In the genomic region with DNA sequence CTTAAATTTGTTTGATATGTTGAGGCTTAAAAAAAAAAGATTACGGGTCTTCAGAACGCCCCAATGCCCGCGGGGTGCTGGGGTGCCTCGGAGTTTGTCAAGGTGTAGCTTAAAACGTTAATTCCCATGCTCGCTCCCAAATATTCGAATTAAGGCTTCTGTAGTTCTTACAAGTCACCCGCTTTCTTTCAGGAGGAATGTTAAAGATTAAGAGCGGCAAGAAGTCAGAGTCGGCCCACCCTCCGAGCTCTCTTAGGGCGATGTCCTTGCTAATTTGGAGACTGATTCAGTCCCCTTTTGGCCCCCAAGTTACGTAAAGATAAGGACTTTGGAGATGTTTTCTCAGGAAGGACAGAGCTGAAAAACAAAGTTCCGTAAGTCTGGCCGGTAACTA, we compare ENCODE assay signal across 8 cellular contexts. TPM values are rescaled to one million over a fixed set of nuclear protein-coding genes. Genes with fewer than 3 reads are reported as not detected.
DNase-seq lines count a peak whose midpoint lies in the region; ATAC-seq, FAIRE-seq and TF ChIP-seq lines count a peak whose summit lies in the region.

No MANE protein-coding gene starts in this region.

- POLR2A ChIA-PET in WTC11 (lab: Charles Lee), result interaction anchor here (0.6 to 0.8 kb wide), 2 partner anchors 451 to 854 kb away, joined by 3 to 4 read pairs; no protein-coding TSS in a partner anchor

- peak overlapping the region; percentile 97 for H3K4me3 ChIP-seq in left ventricle myocardium inferior
- peak overlapping the region; percentile 52 to 67 for H3K4me3 ChIP-seq in small intestine (ENCODE audit: low read depth in 1 of 2, low read length in 2 of 2)

- H3K36me3 ChIP-seq in left ventricle myocardium inferior (peaks cover 7% of the 10 kb centered on the region), small intestine (ENCODE audit: control insufficient read depth in 2 of 2, insufficient read depth in 2 of 2, low read length in 2 of 2) (peaks cover 2 to 3% of the 10 kb centered on the region in 2 donors)

- peaks cover 40% of the 10 kb centered on the region for H3K36me3 Mint-ChIP-seq in WTC11

- peaks cover 23% of the 10 kb centered on the region for H3K4me1 Mint-ChIP-seq in WTC11

- H3K9me3 ChIP-seq in left ventricle myocardium inferior (replicated peaks), result no peaks in the 10 kb centered on the region
- no peaks in the 10 kb centered on the region for H3K9me3 ChIP-seq in small intestine (ENCODE audit: control insufficient read depth, low read depth)

- no peak for FAIRE-seq in small intestine (lab: Jason Lieb, UNC)

- no peaks in the 10 kb centered on the region for H3K27me3 ChIP-seq in left ventricle myocardium inferior (ENCODE audit: low read depth)
- H3K27me3 ChIP-seq in small intestine (ENCODE audit: control insufficient read depth in 2 of 2, insufficient read depth in 2 of 2, low read length in 2 of 2), result no peaks in the 10 kb centered on the region

- H3K9me3 Mint-ChIP-seq in WTC11, result no peaks in the 10 kb centered on the region

- H3K4me3 Mint-ChIP-seq in WTC11, result peak overlapping the region; percentile 98

- WGBS in small intestine, 3 donors, result 5 to 13% (median 8%) methylated on average over 16 of the region's 16 CpGs

- intact Hi-C loops in left ventricle myocardium inferior (cut with micrococcal nuclease) (no loop called here), left ventricle myocardium superior (cut with micrococcal nuclease) (no loop called here)

- CTCF ChIA-PET in WTC11 (lab: Charles Lee), result interaction anchor here (1.1 to 1.4 kb wide), 3 partner anchors 21 to 44 kb away, joined by 4 to 6 read pairs (median 5); no protein-coding TSS in a partner anchor

- H3K27ac ChIP-seq in left ventricle myocardium inferior (replicated peaks) (peak overlapping the region; percentile 88), small intestine (ENCODE audit: low read depth in 1 of 2, low read length in 1 of 2) (peak overlapping the region; percentile 75 to 89)

- peak overlapping the region; percentile 99 for H3K27ac Mint-ChIP-seq in WTC11

- no peak for ATAC-seq in left ventricle myocardium superior
- ATAC-seq in WTC11, result no peak

- H3K4me1 ChIP-seq in left ventricle myocardium inferior (peaks cover 44% of the 10 kb centered on the region), small intestine (ENCODE audit: control insufficient read depth in 2 of 2, insufficient read depth in 1 of 2, low read depth in 1 of 2, low read length in 1 of 2) (peaks cover 0 to 7% of the 10 kb centered on the region in 2 donors)

- no peak for TF ChIP-seq CTCF in left ventricle myocardium inferior (IDR thresholded peaks at IDR 0.05; ENCODE audit: borderline replicate concordance)
- no peak for TF ChIP-seq CTCF in WTC11 (IDR thresholded peaks at IDR 0.05)

- DNase-seq in left ventricle myocardium inferior (no peak), left ventricle myocardium superior (no peak), WTC11 (ENCODE audit: low spot score) (no peak), glomerular visceral epithelial cell (ENCODE audit: extremely low spot score) (peak; percentile 42), small intestine (no peak), HT-29 (ENCODE audit: low spot score) (no peak), MV-4-11 (lab: John Stamatoyannopoulos, UW) (no peak)
- no peak for DNase-seq in effector CD8-positive, alpha-beta T cell (lab: John Stamatoyannopoulos, UW)

- H3K27me3 Mint-ChIP-seq in WTC11 (ENCODE audit: low read depth), result no peaks in the 10 kb centered on the region; the same call in 1 of the 2 replicates

TF ChIP-seq in WTC11, 78 proteins besides CTCF, POLR2A, EP300 and RAD21:
- TF ChIP-seq SMAD3 (CRISPR knock-in tag; IDR thresholded peaks at IDR 0.05; ENCODE audit: borderline replicate concordance) (no peak), GABPB1 (CRISPR knock-in tag; IDR thresholded peaks at IDR 0.05) (no peak), USF1 (CRISPR knock-in tag; IDR thresholded peaks at IDR 0.05) (no peak), E2F4 (CRISPR knock-in tag; IDR thresholded peaks at IDR 0.05; ENCODE audit: borderline replicate concordance, low read depth) (no peak), KAT7 (CRISPR knock-in tag; IDR thresholded peaks at IDR 0.05; ENCODE audit: borderline replicate concordance) (no peak), ZNF138 (CRISPR knock-in tag; conservative IDR thresholded peaks at IDR 0.05) (no peak), ZNF121 (CRISPR knock-in tag; IDR thresholded peaks at IDR 0.05) (no peak), NR1H2 (CRISPR knock-in tag; IDR thresholded peaks at IDR 0.05) (no peak), ERG (CRISPR knock-in tag; IDR thresholded peaks at IDR 0.05) (no peak), FOXJ3 (CRISPR knock-in tag; IDR thresholded peaks at IDR 0.05; ENCODE audit: borderline replicate concordance) (no peak), ATF2 (CRISPR knock-in tag; IDR thresholded peaks at IDR 0.05; ENCODE audit: borderline replicate concordance, low read depth) (no peak), CREB1 (CRISPR knock-in tag; IDR thresholded peaks at IDR 0.05) (no peak)

RNA-seq across cellular contexts. Expression of gene NPM1, which starts 0.8 kb away (rescaled TPM):
- total RNA-seq in left ventricle myocardium inferior (389 TPM), left ventricle myocardium superior (420 TPM), WTC11 (2021) (3,469 to 3,530 TPM (median 3,528 TPM) in 3 replicates)
- polyA plus RNA-seq in small intestine, result 1,000 to 10,000 TPM; 1,717 to 3,094 (median 2,048) TPM
- total RNA-seq in HT-29 (2014; rRNA removed; shearing (Covaris generic)), result 896 and 936 TPM in 2 replicates

RNA-seq across cellular contexts. Expression of gene FGF18, which starts 32.6 kb away (rescaled TPM):
- total RNA-seq in left ventricle myocardium inferior (30.4 TPM), left ventricle myocardium superior (18.5 TPM), WTC11 (2021) (0.72 to 1.4 TPM (median 0.87 TPM) in 3 replicates)
- polyA plus RNA-seq in small intestine, result 1 to 10 TPM in 1 of 3 donors, under 1 TPM in 2; 0.54 to 2.0 (median 0.67) TPM
- 0.37 and 0.58 TPM in 2 replicates for total RNA-seq in HT-29 (2014; rRNA removed; shearing (Covaris generic))
